Comparison of ENCODE assay signal across 8 cellular contexts in genomic region chr20:38165089-38165965, GRCh38.
DNase-seq lines count a peak whose midpoint lies in the region; ATAC-seq lines count a peak whose summit lies in the region.

Gene TGM2 (minus strand): TSS chr20:38165270. CDS start chr20:38165198, 72 bp downstream.

- no peaks in the 10 kb centered on the region for H3K9me3 Mint-ChIP-seq in effector memory CD8-positive, alpha-beta T cell
- no peaks in the 10 kb centered on the region for H3K9me3 Mint-ChIP-seq in memory B cell
- H3K9me3 Mint-ChIP-seq in stimulated activated effector memory CD8-positive, alpha-beta T cell treated with anti-CD3 and anti-CD28 coated beads, Interleukin-12 subunit alpha, Interleukin-12 subunit beta, amount 100 ng/mL, for 72 hours: no peaks in the 10 kb centered on the region

- peaks cover 5 to 9% of the 10 kb centered on the region in 2 donors for H3K4me1 Mint-ChIP-seq in effector memory CD8-positive, alpha-beta T cell (ENCODE audit: low read depth in 2 of 2)
- H3K4me1 Mint-ChIP-seq in memory B cell: peaks cover 19% of the 10 kb centered on the region
- H3K4me1 Mint-ChIP-seq in stimulated activated effector memory CD8-positive, alpha-beta T cell treated with anti-CD3 and anti-CD28 coated beads, Interleukin-12 subunit alpha, Interleukin-12 subunit beta, amount 100 ng/mL, for 72 hours: peaks cover 13% of the 10 kb centered on the region

- DNase-seq in ELR (ENCODE audit: low read depth) (peak; percentile 89), HCEC 1CT (peak; percentile 78), NCI-H2227 (lab: John Stamatoyannopoulos, UW; ENCODE audit: unreplicated experiment) (peak; percentile 65), memory B cell (ENCODE audit: low spot score in 2 of 2) (peak; percentile 71 to 72)
- peak; percentile 11 to 13 for DNase-seq in activated CD4-positive, alpha-beta T cell treated with anti-CD3 and anti-CD28 coated beads for 24 hours (ENCODE audit: low read depth in 2 of 2)
- DNase-seq in effector memory CD8-positive, alpha-beta T cell: peak; percentile 29 to 41 (median 35)
- DNase-seq in stimulated activated effector memory CD8-positive, alpha-beta T cell treated with anti-CD3 and anti-CD28 coated beads, Interleukin-12 subunit alpha, Interleukin-12 subunit beta, amount 100 ng/mL, for 72 hours (ENCODE audit: low spot score in 2 of 2): peak; percentile 53 to 77

- H3K27me3 Mint-ChIP-seq in effector memory CD8-positive, alpha-beta T cell: peaks cover 14 to 42% of the 10 kb centered on the region in 2 donors
- H3K27me3 Mint-ChIP-seq in memory B cell: no peaks in the 10 kb centered on the region

- peak within 1 kb of the TSS in 1 of 2 donors; percentile 13 for H3K4me3 Mint-ChIP-seq in effector memory CD8-positive, alpha-beta T cell
- H3K4me3 Mint-ChIP-seq in memory B cell: peak within 1 kb of the TSS; percentile 80
- peak within 1 kb of the TSS; percentile 16 for H3K4me3 Mint-ChIP-seq in stimulated activated effector memory CD8-positive, alpha-beta T cell treated with anti-CD3 and anti-CD28 coated beads, Interleukin-12 subunit alpha, Interleukin-12 subunit beta, amount 100 ng/mL, for 72 hours

- ATAC-seq in effector memory CD8-positive, alpha-beta T cell (replicated peaks): peak; percentile 86
- ATAC-seq in memory B cell (ENCODE audit: low read depth) (peak; percentile 92), GM21360 (IDR thresholded peaks at IDR 0.05; ENCODE audit: unreplicated experiment) (no peak)
- peak; percentile 81 for ATAC-seq in stimulated activated effector memory CD8-positive, alpha-beta T cell treated with anti-CD3 and anti-CD28 coated beads, Interleukin-12 subunit alpha, Interleukin-12 subunit beta, amount 100 ng/mL, for 72 hours

- H3K27ac Mint-ChIP-seq in effector memory CD8-positive, alpha-beta T cell: peak within 1 kb of the TSS in 1 of 2 donors; percentile 2
- H3K27ac Mint-ChIP-seq in memory B cell: peak within 1 kb of the TSS; percentile 78
- no peak within 1 kb of the TSS for H3K27ac Mint-ChIP-seq in stimulated activated effector memory CD8-positive, alpha-beta T cell treated with anti-CD3 and anti-CD28 coated beads, Interleukin-12 subunit alpha, Interleukin-12 subunit beta, amount 100 ng/mL, for 72 hours

- no peaks in the 10 kb centered on the region for H3K36me3 Mint-ChIP-seq in effector memory CD8-positive, alpha-beta T cell (ENCODE audit: insufficient read depth)
- H3K36me3 Mint-ChIP-seq in memory B cell: no peaks in the 10 kb centered on the region
- no peaks in the 10 kb centered on the region for H3K36me3 Mint-ChIP-seq in stimulated activated effector memory CD8-positive, alpha-beta T cell treated with anti-CD3 and anti-CD28 coated beads, Interleukin-12 subunit alpha, Interleukin-12 subunit beta, amount 100 ng/mL, for 72 hours

Comparison
In these comparisons a context has a peak if more than half of its experiments do, and no peak if none do; other contexts are left out.
1. DNase-seq: peak in every context shown above with its lines; median percentile 89 in ELR; 78 in HCEC 1CT; 72 in memory B cell; 65 in NCI-H2227; 65 in stimulated activated effector memory CD8-positive, alpha-beta T cell treated with anti-CD3 and anti-CD28 coated beads, Interleukin-12 subunit alpha, Interleukin-12 subunit beta, amount 100 ng/mL, for 72 hours; 35 in effector memory CD8-positive, alpha-beta T cell; 12 in activated CD4-positive, alpha-beta T cell treated with anti-CD3 and anti-CD28 coated beads for 24 hours.